21 cellular contexts compared by ENCODE assay signal in the genomic region with DNA sequence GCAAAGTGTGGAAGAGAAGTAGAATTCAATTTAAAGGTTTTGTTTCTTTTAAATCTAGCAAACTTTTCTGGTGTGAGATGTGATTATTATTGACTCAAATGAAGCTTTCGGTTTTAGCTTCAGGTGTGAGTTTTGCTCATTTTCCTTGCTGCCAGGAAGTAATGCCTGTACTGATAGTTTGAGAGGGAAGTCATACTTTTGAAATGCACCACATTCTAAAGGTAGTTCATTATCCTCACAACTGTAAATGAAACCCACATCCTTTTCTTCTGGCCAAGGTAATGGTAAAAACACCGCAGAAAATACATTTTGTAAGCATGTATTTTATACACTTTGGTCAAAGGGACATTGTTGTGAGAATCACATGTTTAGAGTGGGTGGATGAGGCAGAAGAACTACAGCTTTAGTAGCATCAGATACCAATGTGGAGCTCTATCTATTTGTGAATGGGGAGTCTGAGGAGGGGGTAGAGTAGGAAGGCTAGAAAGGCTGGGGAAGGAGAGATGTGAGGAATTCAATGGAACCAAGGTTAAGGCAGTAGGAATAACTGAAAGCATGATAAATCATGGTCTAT.
DNase-seq lines count a peak whose midpoint lies in the region; ATAC-seq, FAIRE-seq and TF ChIP-seq lines count a peak whose summit lies in the region.
"Had no signal": no experiment of that assay in that cellular context is flagged by ENCODE, and none has a peak within 500 bp of the region (broad histone marks: within the 10 kb centered on the region; RNA-seq: fewer than 3 reads in every experiment).

No MANE protein-coding gene starts in this region.

- H3K9me3 ChIP-seq in DND-41 (ENCODE audit: insufficient read depth, low read length, severe bottlenecking) (no peaks in the 10 kb centered on the region), OCI-LY3 (ENCODE audit: insufficient read depth, low read length) (no peaks in the 10 kb centered on the region), left ventricle myocardium inferior (replicated peaks) (peaks cover 13% of the 10 kb centered on the region)
- H3K9me3 ChIP-seq: BE2C, Peyer's patch, thyroid gland had no signal

- H3K4me1 ChIP-seq in DND-41 (ENCODE audit: insufficient read depth, low read length) (0 out of 2 replicates have a peak, but pooled peaks cover 2% of the 10 kb centered on the region), OCI-LY3 (ENCODE audit: low read length) (peaks cover 36% of the 10 kb centered on the region), left ventricle myocardium inferior (peaks cover 3% of the 10 kb centered on the region)
- H3K4me1 ChIP-seq: BE2C, Peyer's patch, thyroid gland had no signal

- no peak overlapping the region for H3K4me3 ChIP-seq in DND-41 (ENCODE audit: low read depth in 1 of 2, low read length in 2 of 2)
- H3K4me3 ChIP-seq in OCI-LY3 (ENCODE audit: low read length): 0 out of 2 replicates have a peak overlapping the region, but pooled peaks have one; percentile 18
- H3K4me3 ChIP-seq in left ventricle myocardium inferior: no peak overlapping the region
- H3K4me3 ChIP-seq: Peyer's patch, thyroid gland had no signal

- H3K27ac ChIP-seq in DND-41 (ENCODE audit: low read length) (no peak overlapping the region), OCI-LY3 (ENCODE audit: low read length) (peak overlapping the region; percentile 63), left ventricle myocardium inferior (replicated peaks) (no peak overlapping the region), RWPE1 (no peak overlapping the region)
- H3K27ac ChIP-seq: Peyer's patch, thyroid gland had no signal

- no peaks in the 10 kb centered on the region for H3K4me1 Mint-ChIP-seq in type B pancreatic cell (ENCODE audit: unreplicated experiment)

- CTCF ChIA-PET in RWPE1 (lab: Yijun Ruan, JAX): no interaction called here

- H3K36me3 Mint-ChIP-seq in type B pancreatic cell: no peaks in the 10 kb centered on the region

- no peak overlapping the region for H3K27ac Mint-ChIP-seq in type B pancreatic cell

- H3K9ac ChIP-seq in DND-41 (ENCODE audit: low read depth, low read length): no peak overlapping the region
- H3K9ac ChIP-seq in OCI-LY3 (ENCODE audit: low read length): no peak overlapping the region; the same call in 1 of the 2 replicates

- H3K4me3 Mint-ChIP-seq in type B pancreatic cell: no peak overlapping the region

- no peaks in the 10 kb centered on the region for H3K9me3 Mint-ChIP-seq in type B pancreatic cell

- FAIRE-seq in GM18507 (lab: Jason Lieb, UNC): peak; percentile 26

- TF ChIP-seq CTCF in DND-41 (IDR thresholded peaks at IDR 0.05; ENCODE audit: borderline replicate concordance, extremely low read depth, low read length, poor library complexity, severe bottlenecking): no peak
- no peak for TF ChIP-seq CTCF in OCI-LY3 (IDR thresholded peaks at IDR 0.05; ENCODE audit: low read depth, low read length)
- no peak for TF ChIP-seq CTCF in left ventricle myocardium inferior (IDR thresholded peaks at IDR 0.05; ENCODE audit: borderline replicate concordance)
- no peak for TF ChIP-seq CTCF in RWPE1 (conservative IDR thresholded peaks at IDR 0.05; ENCODE audit: low read depth)
- no peak for TF ChIP-seq CTCF in type B pancreatic cell (conservative IDR thresholded peaks at IDR 0.05)

- H3K36me3 ChIP-seq in DND-41 (ENCODE audit: insufficient read depth, low read length) (no peaks in the 10 kb centered on the region), OCI-LY3 (replicated peaks; ENCODE audit: low read depth, low read length) (peaks cover 2% of the 10 kb centered on the region), left ventricle myocardium inferior (no peaks in the 10 kb centered on the region)
- H3K36me3 ChIP-seq: BE2C, Peyer's patch, thyroid gland had no signal

- POLR2A ChIA-PET in RWPE1 (lab: Yijun Ruan, JAX; ENCODE audit: low non-redundant PET): no interaction called here

- peaks cover 6% of the 10 kb centered on the region for H3K27me3 Mint-ChIP-seq in type B pancreatic cell

- H3K27me3 ChIP-seq in DND-41 (ENCODE audit: insufficient read depth, low read length, poor library complexity): no peaks in the 10 kb centered on the region
- H3K27me3 ChIP-seq in OCI-LY3 (ENCODE audit: low read depth, low read length): no peaks in the 10 kb centered on the region
- no peaks in the 10 kb centered on the region for H3K27me3 ChIP-seq in left ventricle myocardium inferior (ENCODE audit: low read depth)
- H3K27me3 ChIP-seq: BE2C, Peyer's patch, thyroid gland had no signal

- H3K79me2 ChIP-seq in DND-41 (ENCODE audit: insufficient read depth, low read length): no peaks in the 10 kb centered on the region
- H3K79me2 ChIP-seq in OCI-LY3 (ENCODE audit: low read length): no peaks in the 10 kb centered on the region

- peak; percentile 75 for ATAC-seq in DND-41 (ENCODE audit: insufficient read depth, low read depth)
- peak; percentile 51 for ATAC-seq in HG02973 (IDR thresholded peaks at IDR 0.05; ENCODE audit: unreplicated experiment)
- no peak for ATAC-seq in left ventricle myocardium superior
- ATAC-seq: HCT116, left lobe of liver, sciatic nerve had no signal

- H3K4me2 ChIP-seq in DND-41 (ENCODE audit: insufficient read depth, low read length): no peak overlapping the region
- H3K4me2 ChIP-seq in OCI-LY3 (ENCODE audit: low read length): peak overlapping the region; percentile 53

- intact Hi-C loops in left ventricle myocardium inferior (cut with micrococcal nuclease) (no loop called here), left ventricle myocardium superior (cut with micrococcal nuclease) (no loop called here)

- no peak for DNase-seq in DND-41
- no peak for DNase-seq in GM18507 (ENCODE audit: extremely low spot score, insufficient read length, low read depth)
- no peak for DNase-seq in left ventricle myocardium inferior
- DNase-seq in RWPE1 (ENCODE audit: low spot score): no peak
- no peak for DNase-seq in type B pancreatic cell (ENCODE audit: extremely low spot score, unreplicated experiment)
- no peak for DNase-seq in left ventricle myocardium superior
- DNase-seq: aorta; BE2C; foreskin fibroblast; NCI-H1048; NCI-H69; occipital lobe; Peyer's patch; stimulated activated CD4-positive, alpha-beta T cell treated with anti-CD3 and anti-CD28 coated beads, Interleukin-2, amount 100 ng/mL, for 48 hours; stimulated activated CD8-positive, alpha-beta memory T cell treated with anti-CD3 and anti-CD28 coated beads, Interleukin-4, amount 100 ng/mL, for 48 hours; thyroid gland had no signal

- H4K20me1 ChIP-seq in DND-41 (ENCODE audit: insufficient read depth, low read length) (no peaks in the 10 kb centered on the region), OCI-LY3 (ENCODE audit: insufficient read depth, low read length) (no peaks in the 10 kb centered on the region)

- H2AFZ ChIP-seq in DND-41 (ENCODE audit: low read depth, low read length) (no peak overlapping the region), OCI-LY3 (ENCODE audit: low read depth, low read length) (no peak overlapping the region)
